In genomic region chr5:99061711-99062110, GRCh38 we compare ENCODE assay signal across 13 cellular contexts.
DNase-seq lines count a peak whose midpoint lies in the region; ATAC-seq and TF ChIP-seq lines count a peak whose summit lies in the region.
"Had no signal": no experiment of that assay in that cellular context is flagged by ENCODE, and none has a peak within 500 bp of the region (broad histone marks: within the 10 kb centered on the region; RNA-seq: fewer than 3 reads in every experiment).

No MANE protein-coding gene starts in this region.

- WGBS in endodermal cell (ENCODE audit: insufficient coverage in 1 of 2, insufficient read length in 1 of 2), 2 experiments, result 56 to 85% methylated on average over 1 to 2 of the region's 2 CpGs

- H2AFZ ChIP-seq in Loucy (ENCODE audit: low read length), result 0 out of 2 replicates have a peak overlapping the region, but pooled peaks have one; percentile 36

- H3K27me3 ChIP-seq in Loucy (ENCODE audit: insufficient read depth, low read length, poor library complexity, severe bottlenecking), result no peaks in the 10 kb centered on the region
- H3K27me3 ChIP-seq in endodermal cell (ENCODE audit: control insufficient read depth, insufficient read depth, low read length, poor library complexity, severe bottlenecking), result no peaks in the 10 kb centered on the region
- no peaks in the 10 kb centered on the region for H3K27me3 ChIP-seq in SJCRH30
- H3K27me3 ChIP-seq: SJSA1 had no signal

- H3K27ac ChIP-seq in endodermal cell (ENCODE audit: low read depth, low read length) (no peak overlapping the region), SJCRH30 (no peak overlapping the region)
- H3K27ac ChIP-seq: SJSA1 had no signal

- peaks cover 6% of the 10 kb centered on the region for H3K27me3 Mint-ChIP-seq in activated T-helper 17 cell treated with anti-CD3 and anti-CD28 coated beads, Interleukin-2, amount 50 U/mL, for 72 hours
- peaks cover 2% of the 10 kb centered on the region for H3K27me3 Mint-ChIP-seq in endodermal cell (ENCODE audit: insufficient read depth)

- H3K4me3 Mint-ChIP-seq in activated T-helper 17 cell treated with anti-CD3 and anti-CD28 coated beads, Interleukin-2, amount 50 U/mL, for 72 hours, result no peak overlapping the region
- H3K4me3 Mint-ChIP-seq in endodermal cell, result no peak overlapping the region

- H3K4me2 ChIP-seq in Loucy (ENCODE audit: low read depth, low read length, poor library complexity, severe bottlenecking), result no peak overlapping the region

- no peaks in the 10 kb centered on the region for H3K9me2 ChIP-seq in Loucy (replicated peaks; ENCODE audit: low read depth, low read length)

- H3K4me1 ChIP-seq in Loucy (ENCODE audit: insufficient read depth, low read length, poor library complexity, severe bottlenecking), result no peaks in the 10 kb centered on the region
- H3K4me1 ChIP-seq in endodermal cell (ENCODE audit: control insufficient read depth, insufficient read depth, low read length), result peaks cover 15% of the 10 kb centered on the region
- peaks cover 5% of the 10 kb centered on the region for H3K4me1 ChIP-seq in SJCRH30

- no peaks in the 10 kb centered on the region for H3K79me2 ChIP-seq in Loucy (ENCODE audit: insufficient read depth, low read length)

- H3K9ac ChIP-seq in Loucy (ENCODE audit: low read depth, low read length, poor library complexity, severe bottlenecking) (no peak overlapping the region), endodermal cell (ENCODE audit: extremely low read depth, low read length, poor library complexity, severe bottlenecking) (no peak overlapping the region)

- H3K4me1 Mint-ChIP-seq in activated T-helper 17 cell treated with anti-CD3 and anti-CD28 coated beads, Interleukin-2, amount 50 U/mL, for 72 hours, result no peaks in the 10 kb centered on the region
- H3K4me1 Mint-ChIP-seq in endodermal cell, result peaks cover 7% of the 10 kb centered on the region

- H3K27ac Mint-ChIP-seq in activated T-helper 17 cell treated with anti-CD3 and anti-CD28 coated beads, Interleukin-2, amount 50 U/mL, for 72 hours, result no peak overlapping the region
- no peak overlapping the region for H3K27ac Mint-ChIP-seq in endodermal cell

- DNase-seq in AG08395 (ENCODE audit: low spot score) (peak; percentile 70), iris pigment epithelial cell (ENCODE audit: low read depth) (peak; percentile 69), endodermal cell (no peak), SJCRH30 (no peak), SW 1271 (lab: John Stamatoyannopoulos, UW) (no peak), Right ventricle myocardium superior (no peak)
- DNase-seq: activated CD8-positive, alpha-beta memory T cell treated with anti-CD3 and anti-CD28 coated beads for 24 hours; C1 segment of cervical spinal cord; NCI-H187; small intestine had no signal

- TF ChIP-seq CTCF in Loucy (conservative IDR thresholded peaks at IDR 0.05; ENCODE audit: low read length), result no peak
- TF ChIP-seq CTCF in endodermal cell (conservative IDR thresholded peaks at IDR 0.05), result no peak

- H4K20me1 ChIP-seq in Loucy (ENCODE audit: insufficient read depth, low read length, poor library complexity, severe bottlenecking), result no peaks in the 10 kb centered on the region

- H3K4me3 ChIP-seq in Loucy (ENCODE audit: low read length, poor library complexity, severe bottlenecking) (no peak overlapping the region), endodermal cell (ENCODE audit: low read length) (no peak overlapping the region), SJCRH30 (no peak overlapping the region)
- H3K4me3 ChIP-seq: SJSA1 had no signal

- H3K36me3 ChIP-seq in Loucy (ENCODE audit: insufficient read depth, low read length), result no peaks in the 10 kb centered on the region
- H3K36me3 ChIP-seq in endodermal cell (ENCODE audit: control insufficient read depth, insufficient read depth, low read length), result no peaks in the 10 kb centered on the region
- H3K36me3 ChIP-seq in SJCRH30, result no peaks in the 10 kb centered on the region
- H3K36me3 ChIP-seq: SJSA1 had no signal

- H3K36me3 Mint-ChIP-seq in activated T-helper 17 cell treated with anti-CD3 and anti-CD28 coated beads, Interleukin-2, amount 50 U/mL, for 72 hours (ENCODE audit: low read depth), result no peaks in the 10 kb centered on the region
- no peaks in the 10 kb centered on the region for H3K36me3 Mint-ChIP-seq in endodermal cell (ENCODE audit: low read depth)

- H3K9me3 Mint-ChIP-seq in activated T-helper 17 cell treated with anti-CD3 and anti-CD28 coated beads, Interleukin-2, amount 50 U/mL, for 72 hours, result no peaks in the 10 kb centered on the region
- no peaks in the 10 kb centered on the region for H3K9me3 Mint-ChIP-seq in endodermal cell

- H3K9me3 ChIP-seq in Loucy (ENCODE audit: insufficient read depth, low read depth, low read length), result no peaks in the 10 kb centered on the region
- H3K9me3 ChIP-seq in endodermal cell (ENCODE audit: control insufficient read depth, low read length), result no peaks in the 10 kb centered on the region
- H3K9me3 ChIP-seq in SJCRH30 (replicated peaks), result no peaks in the 10 kb centered on the region; the same call in 1 of the 2 replicates
- H3K9me3 ChIP-seq: SJSA1 had no signal

- intact Hi-C loops in Right ventricle myocardium superior (cut with DNase I), result no loop called here

- no peaks in the 10 kb centered on the region for H3F3A ChIP-seq in Loucy (ENCODE audit: low read depth)

- ATAC-seq in activated T-helper 17 cell treated with anti-CD3 and anti-CD28 coated beads, Interleukin-2, amount 50 U/mL, for 72 hours (replicated peaks), result peak; percentile 24
- no peak for ATAC-seq in Right ventricle myocardium superior (ENCODE audit: poor library complexity)

Comparison
In these comparisons a context has a peak if more than half of its experiments do, and no peak if none do; other contexts are left out.
1. DNase-seq: peak in AG08395 (single experiment) and iris pigment epithelial cell (single experiment); none in endodermal cell (single experiment), SJCRH30 (0 of 2), SW 1271 (0 of 2) and Right ventricle myocardium superior (single experiment).